ENCODE assay signal across 13 cellular contexts in the genomic region with DNA sequence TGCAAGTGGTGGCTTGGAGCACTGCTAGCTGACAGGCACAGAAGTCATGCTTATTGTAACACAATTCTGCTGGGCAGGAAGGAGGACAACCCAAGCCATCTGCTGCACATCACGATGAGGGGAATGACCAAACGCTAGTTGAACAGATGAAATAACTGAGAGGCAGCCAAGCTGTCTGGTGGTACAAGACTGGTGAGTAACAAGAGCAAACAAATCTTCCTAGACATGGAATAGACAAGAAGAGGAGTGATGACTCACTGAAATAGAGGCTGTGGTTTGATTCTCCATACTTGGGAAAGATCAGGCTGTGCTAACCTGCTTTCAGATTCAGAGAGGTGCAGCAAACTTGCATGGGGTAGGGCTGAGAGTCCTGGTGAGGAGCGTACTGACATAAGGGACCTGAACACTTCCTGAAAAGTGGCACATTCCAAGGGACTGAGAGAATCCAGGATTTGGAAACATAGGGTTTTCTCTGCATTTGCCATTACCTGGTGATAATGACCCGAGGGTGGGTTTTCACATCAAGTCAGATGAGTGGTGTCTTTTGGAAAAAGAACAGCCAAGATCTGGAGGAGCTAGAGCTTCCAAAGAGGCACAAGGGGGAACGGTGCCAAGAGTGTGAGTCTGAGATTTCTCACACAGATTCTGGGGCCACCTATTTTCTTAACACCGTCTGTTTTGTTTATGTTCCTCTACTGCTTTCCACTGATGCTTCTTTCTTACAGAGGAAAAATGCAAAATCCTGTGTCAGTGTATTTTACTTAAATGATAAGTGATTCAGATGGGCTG.
DNase-seq lines count a peak whose midpoint lies in the region; ATAC-seq and TF ChIP-seq lines count a peak whose summit lies in the region.
"Had no signal": no experiment of that assay in that cellular context is flagged by ENCODE, and none has a peak within 500 bp of the region (broad histone marks: within the 10 kb centered on the region; RNA-seq: fewer than 3 reads in every experiment).

No MANE protein-coding gene starts in this region.

- no peaks in the 10 kb centered on the region for H3K9me3 ChIP-seq in SK-N-SH
- H3K9me3 ChIP-seq in vagina: no peaks in the 10 kb centered on the region
- H3K9me3 ChIP-seq: ascending aorta had no signal

- CTCF ChIA-PET in SK-N-SH (lab: Yijun Ruan, JAX): no interaction called here

- H3K27me3 ChIP-seq in SK-N-SH (ENCODE audit: insufficient read depth): no peaks in the 10 kb centered on the region
- H3K27me3 ChIP-seq in vagina: no peaks in the 10 kb centered on the region
- H3K27me3 ChIP-seq: ascending aorta had no signal

- TF ChIP-seq CTCF in SK-N-SH (IDR thresholded peaks at IDR 0.05) (no peak), foreskin fibroblast (IDR thresholded peaks at IDR 0.05; ENCODE audit: low read depth, low read length) (no peak), vagina (IDR thresholded peaks at IDR 0.05) (no peak)

- H3K4me1 ChIP-seq in SK-N-SH (ENCODE audit: control insufficient read depth in 1 of 2, insufficient read depth in 2 of 2, low read depth in 1 of 2, low read length in 1 of 2): peaks cover 0 to 5% of the 10 kb centered on the region in 2 experiments; a peak in 2 of 4 replicates
- no peaks in the 10 kb centered on the region for H3K4me1 ChIP-seq in vagina

- H2AFZ ChIP-seq in SK-N-SH (ENCODE audit: low read depth): no peak overlapping the region

- H3K79me2 ChIP-seq in SK-N-SH (ENCODE audit: insufficient read depth): no peaks in the 10 kb centered on the region

- H3K36me3 ChIP-seq in SK-N-SH (replicated peaks in 1 of 2; ENCODE audit: control insufficient read depth in 1 of 2, insufficient read depth in 2 of 2, low read length in 1 of 2): no peaks in the 10 kb centered on the region
- H3K36me3 ChIP-seq in vagina: no peaks in the 10 kb centered on the region
- H3K36me3 ChIP-seq: ascending aorta had no signal

- DNase-seq in NCI-H2171 treated with DMSO at 0.1 percent for 48 hours (lab: John Stamatoyannopoulos, UW): peak; percentile 52
- no peak for DNase-seq in NCI-H2171 (lab: John Stamatoyannopoulos, UW)
- DNase-seq in SK-N-SH: no peak
- peak; percentile 52 to 86 for DNase-seq in foreskin fibroblast
- no peak for DNase-seq in vagina (ENCODE audit: extremely low spot score in 2 of 2)
- no peak for DNase-seq in DMS114 treated with DMSO at 0.1 percent for 48 hours (lab: John Stamatoyannopoulos, UW; ENCODE audit: unreplicated experiment)
- DNase-seq: activated CD8-positive, alpha-beta memory T cell treated with anti-CD3 and anti-CD28 coated beads, Interleukin-2, amount 50 U/mL, for 48 hours; NCI-H510A treated with DMSO at 0.1 percent for 48 hours; stimulated activated CD8-positive, alpha-beta memory T cell treated with anti-CD3 and anti-CD28 coated beads, Interleukin-4, amount 100 ng/mL, for 48 hours had no signal

- TF ChIP-seq POLR2A in vagina (IDR thresholded peaks at IDR 0.05): no peak

- no peak overlapping the region for H3K9ac ChIP-seq in SK-N-SH

- H3K9me2 ChIP-seq in SK-N-SH: no peaks in the 10 kb centered on the region

- peak overlapping the region in 1 of 2 experiments; percentile 47; a peak in 2 of 4 replicates for H3K27ac ChIP-seq in SK-N-SH (ENCODE audit: low read depth in 2 of 2, low read length in 1 of 2)
- H3K27ac ChIP-seq in vagina: peak overlapping the region; percentile 15
- H3K27ac ChIP-seq: 22Rv1, ascending aorta had no signal

- ATAC-seq in HG02798 (IDR thresholded peaks at IDR 0.05; ENCODE audit: poor library complexity, unreplicated experiment) (no peak), HG03159 (IDR thresholded peaks at IDR 0.05; ENCODE audit: unreplicated experiment) (no peak)

- peak in 1 of 2 experiments; percentile 48; a peak in 1 of 4 replicates for TF ChIP-seq EP300 in SK-N-SH (IDR thresholded peaks at IDR 0.05; ENCODE audit: borderline replicate concordance in 1 of 2, low read depth in 1 of 2, low read length in 1 of 2)

- no peak overlapping the region; a peak in 1 of 4 replicates for H3K4me3 ChIP-seq in SK-N-SH (ENCODE audit: low read depth in 2 of 2, low read length in 1 of 2)
- H3K4me3 ChIP-seq in foreskin fibroblast (ENCODE audit: low read depth in 1 of 2, low read length in 2 of 2): no peak overlapping the region
- H3K4me3 ChIP-seq in vagina: no peak overlapping the region
- H3K4me3 ChIP-seq: ascending aorta had no signal

- peaks cover 5% of the 10 kb centered on the region for H3F3A ChIP-seq in SK-N-SH (replicated peaks; ENCODE audit: insufficient read depth)

- peak overlapping the region; percentile 34; the same call in 1 of the 2 replicates for H3K4me2 ChIP-seq in SK-N-SH

- intact Hi-C loops in vagina (cut with DNase I): no loop called here

- no peaks in the 10 kb centered on the region for H4K20me1 ChIP-seq in SK-N-SH (ENCODE audit: insufficient read depth)

- no peak for TF ChIP-seq RAD21 in SK-N-SH (IDR thresholded peaks at IDR 0.05; ENCODE audit: low read length)

- POLR2A ChIA-PET in SK-N-SH (lab: Yijun Ruan, JAX): no interaction called here

- 51% methylated on average over 5 of the region's 6 CpGs for WGBS in SK-N-SH (ENCODE audit: low lambda C conversion rate)

TF ChIP-seq in SK-N-SH, 30 proteins besides CTCF, POLR2A, EP300 and RAD21:
- TF ChIP-seq, protein P1, sequence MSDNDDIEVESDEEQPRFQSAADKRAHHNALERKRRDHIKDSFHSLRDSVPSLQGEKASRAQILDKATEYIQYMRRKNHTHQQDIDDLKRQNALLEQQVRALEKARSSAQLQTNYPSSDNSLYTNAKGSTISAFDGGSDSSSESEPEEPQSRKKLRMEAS (IDR thresholded peaks at IDR 0.05; ENCODE audit: low read depth): peak; percentile 26; the same call in 1 of the 2 replicates
- TF ChIP-seq EZH2phosphoT487 (IDR thresholded peaks at IDR 0.05; ENCODE audit: borderline replicate concordance, low read depth) (no peak), TCF12 (IDR thresholded peaks at IDR 0.05) (peak; percentile 89), ELF1 (IDR thresholded peaks at IDR 0.05) (no peak), FOXM1 (IDR thresholded peaks at IDR 0.05; ENCODE audit: low read depth) (no peak), TEAD4 (IDR thresholded peaks at IDR 0.05; ENCODE audit: borderline replicate concordance, insufficient read depth) (0 out of 2 replicates have a peak, but pooled peaks have one; percentile 41), FOSL2 (IDR thresholded peaks at IDR 0.05; ENCODE audit: borderline replicate concordance, low read depth) (peak; percentile 67), GATA2 (CRISPR knock-in tag; IDR thresholded peaks at IDR 0.05) (no peak), NFIC (IDR thresholded peaks at IDR 0.05; ENCODE audit: borderline replicate concordance) (peak; percentile 39; the same call in 1 of the 2 replicates), JUND (IDR thresholded peaks at IDR 0.05) (peak; percentile 73), RFX5 (IDR thresholded peaks at IDR 0.05; ENCODE audit: low read length) (no peak), RXRA (IDR thresholded peaks at IDR 0.05; ENCODE audit: borderline replicate concordance, low read depth) (no peak), RCOR1 (IDR thresholded peaks at IDR 0.05; ENCODE audit: low read length) (no peak), PBX3 (IDR thresholded peaks at IDR 0.05) (peak; percentile 90)

Comparison
In these comparisons a context has a peak if more than half of its experiments do, and no peak if none do; other contexts are left out.
1. DNase-seq: peak in NCI-H2171 treated with DMSO at 0.1 percent for 48 hours (single experiment) and foreskin fibroblast (2 of 2); none in NCI-H2171 (single experiment), SK-N-SH (single experiment), vagina (0 of 2) and DMS114 treated with DMSO at 0.1 percent for 48 hours (single experiment).